In genomic region chr1:197675475-197676324, GRCh38 we compare ENCODE assay signal across 8 cellular contexts.
DNase-seq lines count a peak whose midpoint lies in the region; ATAC-seq and TF ChIP-seq lines count a peak whose summit lies in the region.

No MANE protein-coding gene starts in this region.

- H3K36me3 ChIP-seq in A673 (ENCODE audit: insufficient read depth, low read length, poor library complexity, severe bottlenecking) (no peaks in the 10 kb centered on the region), liver (ENCODE audit: control insufficient read depth in 4 of 4, insufficient read depth in 3 of 4, low read depth in 1 of 4, low read length in 3 of 4) (no peaks in the 10 kb centered on the region)

- CTCF ChIA-PET in A673 (lab: Charles Lee) = no interaction called here

- H3K27me3 ChIP-seq in A673 (replicated peaks; ENCODE audit: insufficient read depth, low read depth, low read length, poor library complexity) = no peaks in the 10 kb centered on the region
- no peaks in the 10 kb centered on the region for H3K27me3 ChIP-seq in liver (ENCODE audit: control insufficient read depth in 4 of 4, insufficient read depth in 4 of 4, low read length in 3 of 4)

- H3K9ac ChIP-seq in liver (ENCODE audit: low read depth in 1 of 2, low read length in 2 of 2) = peak overlapping the region; percentile 52 to 85

- no peaks in the 10 kb centered on the region for H3K9me3 ChIP-seq in A673 (ENCODE audit: low read depth, low read length, poor library complexity, severe bottlenecking)
- H3K9me3 ChIP-seq in liver (ENCODE audit: control insufficient read depth in 4 of 4, low read length in 3 of 4) = no peaks in the 10 kb centered on the region

- H3K27ac ChIP-seq in A673 (ENCODE audit: low read depth, low read length, poor library complexity, severe bottlenecking) (no peak overlapping the region), liver (ENCODE audit: low read depth in 1 of 2, low read length in 2 of 2) (peak overlapping the region; percentile 71 to 81)

- peak in 1 of 2 donors; percentile 4 for TF ChIP-seq RAD21 in liver (IDR thresholded peaks at IDR 0.05)

- 20% methylated on average over 6 of the region's 6 CpGs for WGBS in liver

- intact Hi-C loops in A673 (cut with micrococcal nuclease; ENCODE audit: unreplicated experiment) = no loop called here

- POLR2A ChIA-PET in A673 (lab: Charles Lee; ENCODE audit: low non-redundant PET) = no interaction called here

- no peaks in the 10 kb centered on the region for H3K4me1 ChIP-seq in A673 (ENCODE audit: insufficient read depth, low read length, poor library complexity, severe bottlenecking)
- H3K4me1 ChIP-seq in liver (ENCODE audit: control insufficient read depth in 4 of 4, insufficient read depth in 4 of 4, low read length in 3 of 4) = peaks cover 0 to 19% (median 11%) of the 10 kb centered on the region in 4 donors

- H3K4me3 ChIP-seq in A673 (ENCODE audit: low read depth, low read length, poor library complexity, severe bottlenecking) (no peak overlapping the region), liver (ENCODE audit: low read depth in 1 of 3, low read length in 3 of 3) (peak overlapping the region; percentile 34 to 71 (median 61))

- peak; percentile 26 for DNase-seq in A673 (ENCODE audit: low spot score)
- peak; percentile 15 for DNase-seq in LHCN-M2 (ENCODE audit: low read depth)
- DNase-seq in astrocyte of the hippocampus (ENCODE audit: low read depth, low spot score) = peak; percentile 18

- no peak for ATAC-seq in HG03095 (IDR thresholded peaks at IDR 0.05; ENCODE audit: unreplicated experiment)
- no peak for ATAC-seq in HG02610 (IDR thresholded peaks at IDR 0.05; ENCODE audit: unreplicated experiment)
- no peak for ATAC-seq in GM19328 (IDR thresholded peaks at IDR 0.05; ENCODE audit: unreplicated experiment)
- no peak for ATAC-seq in HG03457 (IDR thresholded peaks at IDR 0.05; ENCODE audit: unreplicated experiment)

- TF ChIP-seq CTCF in A673 (conservative IDR thresholded peaks at IDR 0.05; ENCODE audit: low read depth, low read length) = no peak
- no peak for TF ChIP-seq CTCF in liver (IDR thresholded peaks at IDR 0.05; ENCODE audit: low read depth, low read length, missing input control)

- BruUV-seq in A673 (replicated peaks; lab: Mats Ljungman, UMichigan) = no TSS peak

TF ChIP-seq in liver, 16 proteins besides CTCF, POLR2A, EP300 and RAD21:
- peak; percentile 9 to 41 for TF ChIP-seq HNF4A (conservative IDR thresholded peaks at IDR 0.05)
- peak; percentile 29 for TF ChIP-seq MAX (IDR thresholded peaks at IDR 0.05)
- no peak for TF ChIP-seq HNF4G (IDR thresholded peaks at IDR 0.05)
- no peak for TF ChIP-seq REST (IDR thresholded peaks at IDR 0.05)
- no peak for TF ChIP-seq FOXA2 (IDR thresholded peaks at IDR 0.05)
- TF ChIP-seq YY1 (IDR thresholded peaks at IDR 0.05) = peak; percentile 80
- peak in 1 of 2 donors; percentile 25 for TF ChIP-seq RXRA (IDR thresholded peaks at IDR 0.05)
- peak in 1 of 2 donors; percentile 16 for TF ChIP-seq JUND (IDR thresholded peaks at IDR 0.05)
- TF ChIP-seq EGR1 (IDR thresholded peaks at IDR 0.05; ENCODE audit: low read depth in 2 of 2) = no peak
